Comparison of ENCODE assay signal across 24 cellular contexts in the genomic region with DNA sequence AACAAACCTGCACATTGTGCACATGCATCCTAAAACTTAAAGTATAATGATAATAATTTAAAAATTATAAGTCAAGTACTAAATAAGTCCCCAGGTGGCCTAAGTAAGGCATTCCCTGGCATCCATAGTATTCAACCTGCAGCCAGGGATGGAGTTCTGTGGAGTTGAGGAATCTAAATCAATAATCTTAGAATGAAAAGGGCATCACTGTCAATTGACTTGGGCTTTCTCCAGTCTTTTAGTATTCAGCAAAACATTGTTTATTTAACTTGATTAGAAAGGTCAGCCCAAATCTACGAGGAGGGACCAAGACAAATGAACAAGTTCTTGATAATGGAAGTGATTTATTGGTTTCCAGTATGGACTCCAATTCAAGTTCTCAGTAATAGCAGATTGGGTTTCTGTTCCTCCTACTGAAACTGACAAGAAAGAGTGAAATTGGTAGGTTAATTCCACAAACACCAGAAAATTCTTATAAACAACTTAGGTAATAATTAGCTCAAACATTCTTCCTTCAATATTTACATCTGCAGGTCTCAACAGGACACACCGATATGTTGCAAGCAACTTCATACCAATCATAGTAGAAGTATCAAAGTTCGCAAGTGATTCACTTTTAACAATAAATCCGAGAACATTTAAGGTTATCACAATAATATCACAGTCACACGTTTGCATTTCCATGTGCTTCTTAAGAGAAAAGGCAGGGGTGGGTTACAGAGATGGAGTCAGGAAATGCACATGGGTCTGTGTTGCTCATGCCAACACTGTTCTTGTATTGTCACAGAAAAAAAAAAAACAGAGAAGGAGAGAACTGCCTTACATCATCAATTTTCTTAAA. TPM values are rescaled to one million over a fixed set of nuclear protein-coding genes. Genes with fewer than 3 reads are reported as not detected.
DNase-seq lines count a peak whose midpoint lies in the region; ATAC-seq, FAIRE-seq and TF ChIP-seq lines count a peak whose summit lies in the region.
"Had no signal": no experiment of that assay in that cellular context is flagged by ENCODE, and none has a peak within 500 bp of the region (broad histone marks: within the 10 kb centered on the region; RNA-seq: fewer than 3 reads in every experiment).

No MANE protein-coding gene starts in this region.

- no peaks in the 10 kb centered on the region for H3K36me3 ChIP-seq in bronchial epithelial cell (ENCODE audit: control insufficient read depth, insufficient read depth, low read length)
- H3K36me3 ChIP-seq: MG63, thoracic aorta had no signal

- no peak overlapping the region for H3K4me3 ChIP-seq in bronchial epithelial cell (ENCODE audit: low read depth, low read length)
- H3K4me3 ChIP-seq: MG63, psoas muscle, skin epidermis, thoracic aorta had no signal

- H3K27me3 ChIP-seq in bronchial epithelial cell (ENCODE audit: control insufficient read depth, insufficient read depth, low read length) = no peaks in the 10 kb centered on the region
- H3K27me3 ChIP-seq: MG63 had no signal

- peak; percentile 50 for DNase-seq in LHCN-M2 (ENCODE audit: low read depth)
- peak; percentile 96 for DNase-seq in bronchial epithelial cell (ENCODE audit: low read depth)
- DNase-seq in left colon = no peak
- peak; percentile 59 for DNase-seq in urothelium cell line (ENCODE audit: low spot score)
- DNase-seq in posterior cingulate gyrus = no peak
- no peak for DNase-seq in NCI-H345 (lab: John Stamatoyannopoulos, UW)
- DNase-seq in NCI-H1105 (lab: John Stamatoyannopoulos, UW) = no peak
- DNase-seq: activated naive CD4-positive, alpha-beta T cell treated with anti-CD3 and anti-CD28 coated beads, Interleukin-2, amount 50 U/mL, for 16 hours; anterior cingulate cortex; DMS 273 treated with DMSO at 0.1 percent for 48 hours; erythroblast; kidney; MG63; NCI-H1417; NCI-H2081; NCI-H446; NCI-H82; psoas muscle; SHP77; stimulated activated CD4-positive, alpha-beta T cell treated with anti-CD3 and anti-CD28 coated beads, Interleukin-2, amount 100 ng/mL, for 24 hours; stimulated activated naive CD4-positive, alpha-beta T cell had no signal

- intact Hi-C loops in left colon (cut with DNase I, micrococcal nuclease) = no loop called here
- intact Hi-C loops in posterior cingulate gyrus (cut with DNase I) = no loop called here

- no peak for FAIRE-seq in bronchial epithelial cell (lab: Jason Lieb, UNC)
- FAIRE-seq in urothelium cell line (lab: Jason Lieb, UNC) = no peak
- FAIRE-seq: frontal cortex, kidney had no signal

- ATAC-seq in left colon = peak; percentile 60
- ATAC-seq: psoas muscle had no signal

- TF ChIP-seq CTCF in bronchial epithelial cell (IDR thresholded peaks at IDR 0.05; ENCODE audit: insufficient read depth, low read length, severe bottlenecking) = no peak

RNA-seq across cellular contexts. Expression of a gene that starts 51.7 kb away (rescaled TPM):
- total RNA-seq in LHCN-M2 (2014; rRNA removed) (39.6 and 56.7 TPM in 2 replicates), bronchial epithelial cell (125 and 132 TPM in 2 replicates), left colon (10 to 100 TPM; 22.6 to 32.1 TPM)
- polyA plus RNA-seq in LHCN-M2 (2012) = 23.7 TPM

Comparison
In these comparisons a context has a peak if more than half of its experiments do, and no peak if none do; other contexts are left out.
1. DNase-seq: peak in LHCN-M2 (single experiment), bronchial epithelial cell (single experiment) and urothelium cell line (single experiment); none in left colon (0 of 2), posterior cingulate gyrus (0 of 10), NCI-H345 (single experiment) and NCI-H1105 (single experiment).